In genomic region chr4:94452476-94453300, GRCh38 we compare ENCODE assay signal across 8 cellular contexts. TPM values are rescaled to one million over a fixed set of nuclear protein-coding genes. Genes with fewer than 3 reads are reported as not detected.
DNase-seq lines count a peak whose midpoint lies in the region; ATAC-seq and TF ChIP-seq lines count a peak whose summit lies in the region.

No MANE protein-coding gene starts in this region.

- peaks cover 6% of the 10 kb centered on the region; the same call in 1 of the 2 replicates for H3K27me3 ChIP-seq in DOHH2 (ENCODE audit: control insufficient read depth, low read length)

- peaks cover 22% of the 10 kb centered on the region for H3K27me3 Mint-ChIP-seq in activated CD8-positive, alpha-beta T cell treated with anti-CD3 and anti-CD28 coated beads, Interleukin-2, amount 10 ng/mL, durations not matched to agents 7 days and 5 days (ENCODE audit: low read depth)
- no peaks in the 10 kb centered on the region for H3K27me3 Mint-ChIP-seq in mesothelial cell of epicardium (ENCODE audit: low read depth)

- TF ChIP-seq CTCF in DOHH2 (IDR thresholded peaks at IDR 0.05; ENCODE audit: low read depth, low read length, poor library complexity, severe bottlenecking) (no peak), mesothelial cell of epicardium (IDR thresholded peaks at IDR 0.05; ENCODE audit: unreplicated experiment) (no peak)

- no peak overlapping the region for H3K27ac ChIP-seq in DOHH2 (ENCODE audit: low read depth, low read length)

- no peaks in the 10 kb centered on the region for H4K20me1 ChIP-seq in DOHH2 (ENCODE audit: control insufficient read depth, insufficient read depth, low read depth, low read length)

- TF ChIP-seq POLR2A in erythroblast (IDR thresholded peaks at IDR 0.05; ENCODE audit: low read length): peak; percentile 8

- CTCF ChIA-PET in activated CD8-positive, alpha-beta T cell treated with anti-CD3 and anti-CD28 coated beads, Interleukin-2, amount 10 ng/mL, durations not matched to agents 7 days and 5 days (lab: Charles Lee): interaction anchor here (1.2 to 1.4 kb wide), 2 partner anchors 43 to 46 kb away, joined by 3 to 5 read pairs; no protein-coding TSS in a partner anchor

- H3K9me3 Mint-ChIP-seq in activated CD8-positive, alpha-beta T cell treated with anti-CD3 and anti-CD28 coated beads, Interleukin-2, amount 10 ng/mL, durations not matched to agents 7 days and 5 days (ENCODE audit: insufficient read depth): no peaks in the 10 kb centered on the region
- H3K9me3 Mint-ChIP-seq in mesothelial cell of epicardium: no peaks in the 10 kb centered on the region

- H3K9me3 ChIP-seq in DOHH2 (ENCODE audit: control insufficient read depth, insufficient read depth, low read length): no peaks in the 10 kb centered on the region

- no peaks in the 10 kb centered on the region for H3K9me2 ChIP-seq in DOHH2 (replicated peaks; ENCODE audit: control insufficient read depth, low read length)

- peaks cover 16% of the 10 kb centered on the region for H3K4me1 Mint-ChIP-seq in activated CD8-positive, alpha-beta T cell treated with anti-CD3 and anti-CD28 coated beads, Interleukin-2, amount 10 ng/mL, durations not matched to agents 7 days and 5 days (ENCODE audit: low read depth)
- peaks cover 42% of the 10 kb centered on the region for H3K4me1 Mint-ChIP-seq in mesothelial cell of epicardium

- peak overlapping the region; percentile 76 for H3K4me2 ChIP-seq in DOHH2 (ENCODE audit: low read length)

- H3K36me3 Mint-ChIP-seq in activated CD8-positive, alpha-beta T cell treated with anti-CD3 and anti-CD28 coated beads, Interleukin-2, amount 10 ng/mL, durations not matched to agents 7 days and 5 days (ENCODE audit: low read depth): peaks cover 3% of the 10 kb centered on the region
- peaks cover 1% of the 10 kb centered on the region for H3K36me3 Mint-ChIP-seq in mesothelial cell of epicardium

- 0 out of 2 replicates have a peak, but pooled peaks cover 2% of the 10 kb centered on the region for H3F3A ChIP-seq in DOHH2 (ENCODE audit: control insufficient read depth, insufficient read depth)

- H3K79me2 ChIP-seq in DOHH2 (ENCODE audit: control insufficient read depth, low read length): peaks cover 4% of the 10 kb centered on the region; the same call in 1 of the 2 replicates

- peaks cover 18% of the 10 kb centered on the region for H3K4me1 ChIP-seq in DOHH2 (ENCODE audit: control insufficient read depth, low read length)

- H3K4me3 ChIP-seq in DOHH2 (ENCODE audit: low read length): peak overlapping the region; percentile 88

- H3K4me3 Mint-ChIP-seq in activated CD8-positive, alpha-beta T cell treated with anti-CD3 and anti-CD28 coated beads, Interleukin-2, amount 10 ng/mL, durations not matched to agents 7 days and 5 days: peak overlapping the region; percentile 76
- H3K4me3 Mint-ChIP-seq in mesothelial cell of epicardium: peak overlapping the region; percentile 86

- POLR2A ChIA-PET in activated CD8-positive, alpha-beta T cell treated with anti-CD3 and anti-CD28 coated beads, Interleukin-2, amount 10 ng/mL, durations not matched to agents 7 days and 5 days (lab: Charles Lee): no interaction called here

- H3K27ac Mint-ChIP-seq in activated CD8-positive, alpha-beta T cell treated with anti-CD3 and anti-CD28 coated beads, Interleukin-2, amount 10 ng/mL, durations not matched to agents 7 days and 5 days: peak overlapping the region; percentile 47
- peak overlapping the region; percentile 93 for H3K27ac Mint-ChIP-seq in mesothelial cell of epicardium

- 0 out of 2 replicates have a peak, but pooled peaks cover 3% of the 10 kb centered on the region for H3K36me3 ChIP-seq in DOHH2 (ENCODE audit: control insufficient read depth, low read length)

- ATAC-seq in GM21723 (IDR thresholded peaks at IDR 0.05; ENCODE audit: unreplicated experiment): peak; percentile 11
- ATAC-seq in activated CD8-positive, alpha-beta T cell treated with anti-CD3 and anti-CD28 coated beads, Interleukin-2, amount 10 ng/mL, durations not matched to agents 7 days and 5 days: no peak

- peak; percentile 20 for DNase-seq in NCI-H1105 treated with DMSO at 0.1 percent for 48 hours (lab: John Stamatoyannopoulos, UW)
- peak; percentile 21 for DNase-seq in activated CD8-positive, alpha-beta T cell treated with anti-CD3 and anti-CD28 coated beads, Interleukin-2, amount 10 ng/mL, durations not matched to agents 7 days and 5 days
- DNase-seq in erythroblast (lab: John Stamatoyannopoulos, UW): peak; percentile 65 to 68
- DNase-seq in mesothelial cell of epicardium (ENCODE audit: low spot score in 2 of 2, unreplicated experiment in 2 of 2): peak; percentile 27 to 57
- DNase-seq in superior temporal gyrus (ENCODE audit: extremely low spot score): peak; percentile 62
- DNase-seq in NCI-H1092 treated with DMSO at 0.1 percent for 48 hours (lab: John Stamatoyannopoulos, UW): no peak

RNA-seq across cellular contexts. Expression of gene PDLIM5, which starts 0.9 kb away (rescaled TPM):
- 10 to 100 TPM; 18.1 to 18.3 TPM for total RNA-seq in activated CD8-positive, alpha-beta T cell treated with anti-CD3 and anti-CD28 coated beads, Interleukin-2, amount 10 ng/mL, durations not matched to agents 7 days and 5 days
- 60.7 to 65.1 TPM (median 64.6 TPM) in 3 replicates for total RNA-seq in mesothelial cell of epicardium
